Comparison of ENCODE assay signal across 1 cellular context in the genomic region with DNA sequence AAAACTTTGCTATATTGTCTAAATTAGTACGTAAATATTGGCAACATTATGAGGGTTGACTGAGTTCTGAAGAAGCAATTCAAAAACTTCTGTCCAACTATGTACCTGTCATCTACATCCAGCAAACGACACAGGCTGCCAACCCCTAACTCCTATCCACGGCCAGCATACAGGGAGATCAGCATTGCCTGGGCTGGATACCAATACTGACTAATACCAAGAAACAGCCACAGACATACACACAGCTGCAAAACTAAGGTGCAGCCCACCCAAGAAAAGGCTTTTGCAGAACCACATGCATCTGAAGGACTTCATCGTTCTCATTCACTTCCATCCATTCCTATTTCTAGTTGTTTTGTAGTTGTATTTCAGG.
TF ChIP-seq lines count a peak whose summit lies in the region.

No MANE protein-coding gene starts in this region.

TF ChIP-seq in IMR-90, 13 proteins besides CTCF, POLR2A, EP300 and RAD21:
- TF ChIP-seq SMC3 (IDR thresholded peaks at IDR 0.05; ENCODE audit: low read depth, low read length): no peak
- TF ChIP-seq, protein P1, sequence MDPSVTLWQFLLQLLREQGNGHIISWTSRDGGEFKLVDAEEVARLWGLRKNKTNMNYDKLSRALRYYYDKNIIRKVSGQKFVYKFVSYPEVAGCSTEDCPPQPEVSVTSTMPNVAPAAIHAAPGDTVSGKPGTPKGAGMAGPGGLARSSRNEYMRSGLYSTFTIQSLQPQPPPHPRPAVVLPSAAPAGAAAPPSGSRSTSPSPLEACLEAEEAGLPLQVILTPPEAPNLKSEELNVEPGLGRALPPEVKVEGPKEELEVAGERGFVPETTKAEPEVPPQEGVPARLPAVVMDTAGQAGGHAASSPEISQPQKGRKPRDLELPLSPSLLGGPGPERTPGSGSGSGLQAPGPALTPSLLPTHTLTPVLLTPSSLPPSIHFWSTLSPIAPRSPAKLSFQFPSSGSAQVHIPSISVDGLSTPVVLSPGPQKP (IDR thresholded peaks at IDR 0.05; ENCODE audit: borderline replicate concordance, low read depth, low read length): no peak
